Comparison of ENCODE assay signal across 20 cellular contexts in the genomic region with DNA sequence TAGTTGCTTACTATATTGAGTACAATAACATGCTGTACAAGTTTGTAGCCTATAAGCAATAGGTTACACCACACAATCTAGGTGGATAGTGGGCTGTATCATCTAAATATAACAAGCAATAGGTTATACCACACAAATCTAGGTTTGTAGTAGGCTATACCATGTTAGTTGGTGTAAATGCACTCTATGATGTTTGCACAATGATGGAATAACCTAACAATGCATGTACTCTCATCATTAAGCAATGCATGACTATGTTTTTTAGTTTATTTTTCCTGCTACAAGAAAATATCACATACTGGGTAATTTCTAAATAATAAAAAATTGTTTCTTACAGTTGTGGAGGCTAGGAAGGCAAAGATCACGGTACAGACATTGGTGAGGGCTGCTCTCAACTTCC.
"Had no signal": no experiment of that assay in that cellular context is flagged by ENCODE, and none has a peak within 500 bp of the region (broad histone marks: within the 10 kb centered on the region; RNA-seq: fewer than 3 reads in every experiment).

No MANE protein-coding gene starts in this region.

- H3K27ac ChIP-seq: esophagus muscularis mucosa, heart right ventricle, lower lobe of right lung, testis, uterus had no signal

- H3K27me3 ChIP-seq: esophagus muscularis mucosa, heart right ventricle, testis, uterus had no signal

- H3K36me3 ChIP-seq: esophagus muscularis mucosa, heart right ventricle, lower lobe of right lung, uterus had no signal

- DNase-seq: activated CD4-positive, alpha-beta T cell treated with anti-CD3 and anti-CD28 coated beads for 1 hour; activated CD4-positive, alpha-beta T cell treated with anti-CD3 and anti-CD28 coated beads, Interleukin-2, amount 50 U/mL, for 1 hour; activated CD8-positive, alpha-beta T cell treated with anti-CD3 and anti-CD28 coated beads, Interleukin-2, amount 10 ng/mL, durations not matched to agents 7 days and 5 days; activated gamma-delta T cell treated with Interleukin-2 at 50 U/mL for 16 hours; effector CD4-positive, alpha-beta T cell; heart right ventricle; lower lobe of right lung; naive thymus-derived CD4-positive, alpha-beta T cell; occipital lobe; posterior cingulate gyrus; stimulated activated CD4-positive, alpha-beta T cell treated with anti-CD3 and anti-CD28 coated beads, Interleukin-15, amount 100 ng/mL, for 24 hours; stimulated activated CD4-positive, alpha-beta T cell treated with anti-CD3 and anti-CD28 coated beads, Interleukin-2, amount 100 ng/mL, for 48 hours; stimulated activated CD8-positive, alpha-beta memory T cell treated with anti-CD3 and anti-CD28 coated beads, Interleukin-4, amount 100 ng/mL, for 48 hours; stimulated activated naive CD4-positive, alpha-beta T cell; T-helper 1 cell; testis; trophoblast cell; uterus had no signal

- H3K4me1 ChIP-seq: esophagus muscularis mucosa, heart right ventricle, lower lobe of right lung, testis, uterus had no signal

- H3K4me3 ChIP-seq: esophagus muscularis mucosa, heart right ventricle, lower lobe of right lung, smooth muscle cell, testis, uterus had no signal

- H3K9me3 ChIP-seq: esophagus muscularis mucosa, heart right ventricle, lower lobe of right lung, testis, uterus had no signal
